9 cellular contexts compared by ENCODE assay signal in the genomic region with DNA sequence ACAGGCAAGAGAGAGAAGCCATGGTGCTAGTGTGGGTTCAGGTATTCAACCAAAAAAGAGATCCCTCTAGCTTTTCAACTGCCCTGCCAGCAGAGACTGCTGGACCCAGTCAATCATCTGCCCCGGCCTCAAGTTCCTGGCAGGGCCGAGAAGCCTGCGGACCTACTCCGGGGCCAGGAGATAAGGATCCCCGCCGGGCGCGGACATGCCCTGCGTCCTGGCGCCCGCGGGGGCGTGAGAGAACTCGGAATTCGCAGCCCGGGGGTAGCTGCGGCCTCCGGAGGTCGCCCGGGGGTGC. TPM values are rescaled to one million over a fixed set of nuclear protein-coding genes. Genes with fewer than 3 reads are reported as not detected.
DNase-seq lines count a peak whose midpoint lies in the region; ATAC-seq and TF ChIP-seq lines count a peak whose summit lies in the region.
"Had no signal": no experiment of that assay in that cellular context is flagged by ENCODE, and none has a peak within 500 bp of the region (broad histone marks: within the 10 kb centered on the region; RNA-seq: fewer than 3 reads in every experiment).

No MANE protein-coding gene starts in this region.

- peaks cover 25% of the 10 kb centered on the region for H3K4me1 Mint-ChIP-seq in Calu3 (ENCODE audit: low read depth, unreplicated experiment)

- peaks cover 55% of the 10 kb centered on the region for H3K36me3 Mint-ChIP-seq in Calu3 (ENCODE audit: insufficient read depth, unreplicated experiment)

- ATAC-seq in Panc1: peak; percentile 11
- no peak for ATAC-seq in HG03457 (IDR thresholded peaks at IDR 0.05; ENCODE audit: unreplicated experiment)

- CTCF ChIA-PET in Calu3 (lab: Charles Lee) (no interaction called here), Panc1 (lab: Charles Lee) (no interaction called here)

- intact Hi-C loops in Calu3 (cut with micrococcal nuclease; ENCODE audit: unreplicated experiment) (loop anchor here (5.0 to 10.0 kb wide), 4 partner anchors 42 to 255 kb away; no protein-coding TSS in a partner anchor), Panc1 (cut with micrococcal nuclease; ENCODE audit: unreplicated experiment) (no loop called here)

- H3K36me3 ChIP-seq in Panc1 (ENCODE audit: control insufficient read depth, insufficient read depth, low read length): no peaks in the 10 kb centered on the region; the same call in 1 of the 2 replicates
- H3K36me3 ChIP-seq in mucosa of stomach (ENCODE audit: control insufficient read depth, insufficient read depth, low read length): no peaks in the 10 kb centered on the region

- H3K4me1 ChIP-seq in Panc1 (ENCODE audit: control insufficient read depth, insufficient read depth, low read length) (peaks cover 5% of the 10 kb centered on the region), mucosa of stomach (ENCODE audit: control insufficient read depth, insufficient read depth, low read length) (peaks cover 11% of the 10 kb centered on the region)

- TF ChIP-seq CTCF in Calu3 (IDR thresholded peaks at IDR 0.05; ENCODE audit: unreplicated experiment): no peak
- TF ChIP-seq CTCF in Panc1 (IDR thresholded peaks at IDR 0.05): no peak
- peak; percentile 25 for TF ChIP-seq CTCF in epithelial cell of proximal tubule (conservative IDR thresholded peaks at IDR 0.05; ENCODE audit: low read depth, low read length)

- H3K27me3 ChIP-seq in Panc1 (ENCODE audit: control insufficient read depth, insufficient read depth, low read length): no peaks in the 10 kb centered on the region
- no peaks in the 10 kb centered on the region for H3K27me3 ChIP-seq in mucosa of stomach (ENCODE audit: control insufficient read depth, insufficient read depth, low read length)

- POLR2A ChIA-PET in Panc1 (lab: Charles Lee): no interaction called here

- H3K27ac ChIP-seq in Panc1 (ENCODE audit: low read length): peak overlapping the region; percentile 91

- peak overlapping the region; percentile 72 for H3K4me3 Mint-ChIP-seq in Calu3 (ENCODE audit: low read depth, unreplicated experiment)

- H3K27ac Mint-ChIP-seq in Calu3 (ENCODE audit: unreplicated experiment): peak overlapping the region; percentile 42

- H3K4me3 ChIP-seq in Panc1 (ENCODE audit: low read depth in 2 of 2, low read length in 2 of 2) (peak overlapping the region; percentile 80 to 84), epithelial cell of proximal tubule (ENCODE audit: low read depth, low read length) (peak overlapping the region; percentile 97), mucosa of stomach (ENCODE audit: low read length) (peak overlapping the region; percentile 94)

- BruUV-seq in Calu3 (replicated peaks; lab: Mats Ljungman, UMichigan) (no TSS peak), Panc1 (replicated peaks; lab: Mats Ljungman, UMichigan) (no TSS peak)

- H3K27me3 Mint-ChIP-seq in Calu3 (ENCODE audit: unreplicated experiment): no peaks in the 10 kb centered on the region

- peak overlapping the region; percentile 72 for H3K9ac ChIP-seq in mucosa of stomach (ENCODE audit: low read length)

- no peaks in the 10 kb centered on the region for H3K9me3 Mint-ChIP-seq in Calu3 (ENCODE audit: low read depth, unreplicated experiment)

- H3K9me3 ChIP-seq in Panc1 (ENCODE audit: control insufficient read depth, insufficient read depth, low read depth, low read length): no peaks in the 10 kb centered on the region
- H3K9me3 ChIP-seq in mucosa of stomach (ENCODE audit: control insufficient read depth, low read length): no peaks in the 10 kb centered on the region

- in situ Hi-C loops in Panc1 (cut with HindIII; ENCODE audit: low pct_unique_long_range_greater_than_20kb, low sequenced_read_pairs): no loop called here

- DNase-seq in Calu3: peak; percentile 46
- DNase-seq in Panc1 (ENCODE audit: low read depth, low spot score): no peak
- no peak for DNase-seq in epithelial cell of proximal tubule (ENCODE audit: low read depth)
- DNase-seq in hippocampal formation (lab: John Stamatoyannopoulos, UW): no peak
- DNase-seq in NCI-H1930 (lab: John Stamatoyannopoulos, UW): no peak
- DNase-seq in activated CD4-positive, alpha-beta T cell treated with anti-CD3 and anti-CD28 coated beads, Interleukin-2, amount 50 U/mL, for 48 hours: no peak

RNA-seq across cellular contexts. Expression of gene MAGI1, which starts 0.8 kb away (rescaled TPM):
- total RNA-seq in Calu3 (2022) (75.1 and 76.4 TPM in 2 replicates), Panc1 (2021; ENCODE audit: unreplicated experiment) (9.5 TPM), epithelial cell of proximal tubule (9.6 and 10.9 TPM in 2 replicates)
- polyA plus RNA-seq in Panc1 (2012; ENCODE audit: insufficient read length): 6.4 TPM
- total RNA-seq: mononuclear cell had no signal
